ENCODE assay signal across 21 cellular contexts in genomic region chr18:21306368-21306767, GRCh38.
"Had no signal": no experiment of that assay in that cellular context is flagged by ENCODE, and none has a peak within 500 bp of the region (broad histone marks: within the 10 kb centered on the region; RNA-seq: fewer than 3 reads in every experiment).

No MANE protein-coding gene starts in this region.

- H3K4me3 ChIP-seq: esophagus muscularis mucosa, gastroesophageal sphincter, lower lobe of right lung, psoas muscle, thyroid gland, upper lobe of left lung, vagina had no signal

- H3K36me3 ChIP-seq: esophagus muscularis mucosa, gastroesophageal sphincter, lower lobe of right lung, thyroid gland, upper lobe of left lung, vagina had no signal

- H3K36me3 Mint-ChIP-seq: memory B cell had no signal

- ATAC-seq: effector memory CD8-positive, alpha-beta T cell; gastroesophageal sphincter; psoas muscle had no signal

- H3K27me3 Mint-ChIP-seq: dendritic cell treated with granulocyte-macrophage colony-stimulating factor and Interleukin-4, amounts not matched to agents 40 ng/mL and 50 ng/mL, for 4 days had no signal

- H3K9me3 ChIP-seq: esophagus muscularis mucosa, gastroesophageal sphincter, lower lobe of right lung, psoas muscle, thyroid gland, upper lobe of left lung, vagina had no signal

- H3K27me3 ChIP-seq: esophagus muscularis mucosa, gastroesophageal sphincter, thyroid gland, upper lobe of left lung, vagina had no signal

- H3K27ac ChIP-seq: epithelial cell of prostate, esophagus muscularis mucosa, gastroesophageal sphincter, lower lobe of right lung, psoas muscle, upper lobe of left lung, vagina had no signal

- H3K4me1 ChIP-seq: esophagus muscularis mucosa, gastroesophageal sphincter, lower lobe of right lung, psoas muscle, upper lobe of left lung, vagina had no signal

- H3K4me1 Mint-ChIP-seq: central memory CD8-positive, alpha-beta T cell; memory B cell; nephron had no signal

- H3K9me3 Mint-ChIP-seq: central memory CD8-positive, alpha-beta T cell; dendritic cell treated with granulocyte-macrophage colony-stimulating factor and Interleukin-4, amounts not matched to agents 40 ng/mL and 50 ng/mL, for 4 days; effector memory CD8-positive, alpha-beta T cell; memory B cell; nephron had no signal

- H3K4me3 Mint-ChIP-seq: central memory CD8-positive, alpha-beta T cell; dendritic cell treated with granulocyte-macrophage colony-stimulating factor and Interleukin-4, amounts not matched to agents 40 ng/mL and 50 ng/mL, for 4 days; effector memory CD8-positive, alpha-beta T cell; memory B cell; nephron had no signal

- H3K27ac Mint-ChIP-seq: dendritic cell treated with granulocyte-macrophage colony-stimulating factor and Interleukin-4, amounts not matched to agents 40 ng/mL and 50 ng/mL, for 4 days; effector memory CD8-positive, alpha-beta T cell; memory B cell; nephron had no signal

- DNase-seq: effector memory CD8-positive, alpha-beta T cell; foreskin fibroblast; glutamatergic neuron; kidney glomerular epithelial cell; lower lobe of right lung; midbrain; psoas muscle; retina; small intestine; stimulated activated CD4-positive, alpha-beta T cell treated with anti-CD3 and anti-CD28 coated beads, Interleukin-12 subunit alpha, Interleukin-12 subunit beta, amount 100 ng/mL, for 4 hours; stimulated activated naive CD4-positive, alpha-beta T cell treated with Interleukin-2 at 50 U/mL for 16 hours; thyroid gland; upper lobe of left lung had no signal
